16 cellular contexts compared by ENCODE assay signal in genomic region chr2:39188958-39189499, GRCh38. TPM values are rescaled to one million over a fixed set of nuclear protein-coding genes. Genes with fewer than 3 reads are reported as not detected.
"Had no signal": no experiment of that assay in that cellular context is flagged by ENCODE, and none has a peak within 500 bp of the region (broad histone marks: within the 10 kb centered on the region; RNA-seq: fewer than 3 reads in every experiment).

No MANE protein-coding gene starts in this region.

- H3K9me3 Mint-ChIP-seq: nephron; stimulated activated naive B cell treated with anti-CD40 and anti-IgM and Interleukin-4, amounts not matched to agents 10 μg/mL and 1 μg/mL and 100 μg/mL, for 72 hours had no signal

- DNase-seq: activated naive CD4-positive, alpha-beta T cell; effector CD4-positive, alpha-beta T cell; heart left ventricle; kidney; sigmoid colon; stimulated activated CD4-positive, alpha-beta T cell treated with anti-CD3 and anti-CD28 coated beads, Interleukin-4, amount 100 ng/mL, for 4 hours; stimulated activated naive B cell treated with anti-CD40 and anti-IgM and Interleukin-4, amounts not matched to agents 10 μg/mL and 1 μg/mL and 100 μg/mL, for 72 hours; SW 1271 had no signal

- H3K4me1 ChIP-seq: ascending aorta, breast epithelium, gastroesophageal sphincter, heart left ventricle, sigmoid colon, tibial nerve had no signal

- ATAC-seq: esophagus mucosa; gastroesophageal sphincter; heart left ventricle; left lobe of liver; stimulated activated naive B cell treated with anti-CD40 and anti-IgM and Interleukin-4, amounts not matched to agents 10 μg/mL and 1 μg/mL and 100 μg/mL, for 72 hours had no signal

- H3K27me3 ChIP-seq: ascending aorta, breast epithelium, gastroesophageal sphincter, heart left ventricle, sigmoid colon, tibial nerve had no signal

- H3K27me3 Mint-ChIP-seq: stimulated activated naive B cell treated with anti-CD40 and anti-IgM and Interleukin-4, amounts not matched to agents 10 μg/mL and 1 μg/mL and 100 μg/mL, for 72 hours had no signal

- H3K4me3 Mint-ChIP-seq: nephron; stimulated activated naive B cell treated with anti-CD40 and anti-IgM and Interleukin-4, amounts not matched to agents 10 μg/mL and 1 μg/mL and 100 μg/mL, for 72 hours had no signal

- H3K4me3 ChIP-seq: ascending aorta, breast epithelium, gastroesophageal sphincter, heart left ventricle, lung, sigmoid colon, tibial nerve had no signal

- H3K4me1 Mint-ChIP-seq: nephron; stimulated activated naive B cell treated with anti-CD40 and anti-IgM and Interleukin-4, amounts not matched to agents 10 μg/mL and 1 μg/mL and 100 μg/mL, for 72 hours had no signal

- H3K9me3 ChIP-seq: ascending aorta, breast epithelium, gastroesophageal sphincter, heart left ventricle, sigmoid colon, tibial nerve had no signal

- H3K27ac ChIP-seq: ascending aorta, breast epithelium, gastroesophageal sphincter, heart left ventricle, sigmoid colon, tibial nerve had no signal

- H3K36me3 Mint-ChIP-seq: stimulated activated naive B cell treated with anti-CD40 and anti-IgM and Interleukin-4, amounts not matched to agents 10 μg/mL and 1 μg/mL and 100 μg/mL, for 72 hours had no signal

- H3K27ac Mint-ChIP-seq: nephron; stimulated activated naive B cell treated with anti-CD40 and anti-IgM and Interleukin-4, amounts not matched to agents 10 μg/mL and 1 μg/mL and 100 μg/mL, for 72 hours had no signal

- H3K36me3 ChIP-seq: ascending aorta, breast epithelium, gastroesophageal sphincter, heart left ventricle, sigmoid colon, tibial nerve had no signal

RNA-seq across cellular contexts. Expression of gene CDKL4, which starts 54.7 kb away (rescaled TPM):
- total RNA-seq: left lobe of liver had no signal
- polyA plus RNA-seq: sigmoid colon had no signal
